Comparison of ENCODE assay signal across 8 cellular contexts in genomic region chr9:86282979-86283535, GRCh38. TPM values are rescaled to one million over a fixed set of nuclear protein-coding genes. Genes with fewer than 3 reads are reported as not detected.
DNase-seq lines count a peak whose midpoint lies in the region; ATAC-seq, FAIRE-seq and TF ChIP-seq lines count a peak whose summit lies in the region.

No MANE protein-coding gene starts in this region.

- intact Hi-C loops in mucosa of descending colon (cut with DNase I, micrococcal nuclease): loop anchor here in 1 of 2 donors (5.0 kb wide), 1 partner anchor 81 kb away; no protein-coding TSS in a partner anchor

- H3K9me3 Mint-ChIP-seq in activated naive CD4-positive, alpha-beta T cell treated with anti-CD3 and anti-CD28 coated beads, Interleukin-2, amount 10 ng/mL, durations not matched to agents 7 days and 5 days: no peaks in the 10 kb centered on the region

- peak overlapping the region; percentile 97 for H3K27ac Mint-ChIP-seq in activated naive CD4-positive, alpha-beta T cell treated with anti-CD3 and anti-CD28 coated beads, Interleukin-2, amount 10 ng/mL, durations not matched to agents 7 days and 5 days

- H3K4me3 Mint-ChIP-seq in activated naive CD4-positive, alpha-beta T cell treated with anti-CD3 and anti-CD28 coated beads, Interleukin-2, amount 10 ng/mL, durations not matched to agents 7 days and 5 days: peak overlapping the region; percentile 87

- peak overlapping the region; percentile 63 for H3K9ac ChIP-seq in endocrine pancreas (ENCODE audit: control insufficient read depth, insufficient read depth, low read length)

- H3K4me1 Mint-ChIP-seq in activated naive CD4-positive, alpha-beta T cell treated with anti-CD3 and anti-CD28 coated beads, Interleukin-2, amount 10 ng/mL, durations not matched to agents 7 days and 5 days: peaks cover 35% of the 10 kb centered on the region

- CTCF ChIA-PET in activated naive CD4-positive, alpha-beta T cell treated with anti-CD3 and anti-CD28 coated beads, Interleukin-2, amount 10 ng/mL, durations not matched to agents 7 days and 5 days (lab: Charles Lee): interaction anchor here (1.9 kb wide), 1 partner anchor 81 kb away, joined by 5 read pairs; no protein-coding TSS in a partner anchor

- H3K36me3 Mint-ChIP-seq in activated naive CD4-positive, alpha-beta T cell treated with anti-CD3 and anti-CD28 coated beads, Interleukin-2, amount 10 ng/mL, durations not matched to agents 7 days and 5 days: peaks cover 13% of the 10 kb centered on the region

- H3K36me3 ChIP-seq in endocrine pancreas (ENCODE audit: control insufficient read depth, insufficient read depth, low read length) (no peaks in the 10 kb centered on the region), mucosa of descending colon (ENCODE audit: low read depth) (no peaks in the 10 kb centered on the region)

- no peaks in the 10 kb centered on the region for H3K27me3 Mint-ChIP-seq in activated naive CD4-positive, alpha-beta T cell treated with anti-CD3 and anti-CD28 coated beads, Interleukin-2, amount 10 ng/mL, durations not matched to agents 7 days and 5 days

- ATAC-seq in HG03025 (IDR thresholded peaks at IDR 0.05; ENCODE audit: low FRiP score, unreplicated experiment): peak; percentile 16
- peak; percentile 49 for ATAC-seq in mucosa of descending colon

- H3K4me3 ChIP-seq in endocrine pancreas (ENCODE audit: control insufficient read depth, insufficient read depth, low read length) (peak overlapping the region; percentile 81), mucosa of descending colon (peak overlapping the region; percentile 46)

- TF ChIP-seq CTCF in mucosa of descending colon (IDR thresholded peaks at IDR 0.05): no peak

- H3K4me1 ChIP-seq in endocrine pancreas (ENCODE audit: control insufficient read depth, insufficient read depth, low read length) (peaks cover 13% of the 10 kb centered on the region), mucosa of descending colon (ENCODE audit: low read depth) (peaks cover 16% of the 10 kb centered on the region)

- no peak for FAIRE-seq in urothelium cell line (lab: Jason Lieb, UNC)

- DNase-seq in activated naive CD4-positive, alpha-beta T cell treated with anti-CD3 and anti-CD28 coated beads, Interleukin-2, amount 10 ng/mL, durations not matched to agents 7 days and 5 days: peak; percentile 29
- no peak for DNase-seq in activated naive CD4-positive, alpha-beta T cell (lab: John Stamatoyannopoulos, UW)
- DNase-seq in RKO (ENCODE audit: low spot score): peak; percentile 90
- peak in 1 of 3 donors; percentile 14 for DNase-seq in mucosa of descending colon
- peak; percentile 43 for DNase-seq in urothelium cell line (ENCODE audit: low spot score)
- DNase-seq in dermis blood vessel endothelial cell: no peak

- H3K27me3 ChIP-seq in endocrine pancreas (ENCODE audit: control insufficient read depth, insufficient read depth, low read length): no peaks in the 10 kb centered on the region

- H3K9me3 ChIP-seq in endocrine pancreas (ENCODE audit: control insufficient read depth, low read length) (no peaks in the 10 kb centered on the region), mucosa of descending colon (no peaks in the 10 kb centered on the region)

RNA-seq across cellular contexts. Expression of gene ISCA1, which starts 0.7 kb away (rescaled TPM):
- total RNA-seq in mucosa of descending colon: 10 to 100 TPM; 24.1 to 36.6 (median 31.4) TPM
- 28.9 and 30.3 TPM in 2 replicates for total RNA-seq in dermis blood vessel endothelial cell

RNA-seq across cellular contexts. Expression of gene C9orf153, which starts 23.6 kb away (rescaled TPM):
- total RNA-seq in mucosa of descending colon: under 1 TPM in 1 of 3 donors, not detected in 2; 0.35 TPM
- 0.14 TPM in 1 of 2 replicates, not detected in the other for total RNA-seq in dermis blood vessel endothelial cell

Comparison
In these comparisons a context has a peak if more than half of its experiments do, and no peak if none do; other contexts are left out.
1. DNase-seq: peak in activated naive CD4-positive, alpha-beta T cell treated with anti-CD3 and anti-CD28 coated beads, Interleukin-2, amount 10 ng/mL, durations not matched to agents 7 days and 5 days (single experiment), RKO (single experiment) and urothelium cell line (single experiment); none in activated naive CD4-positive, alpha-beta T cell (0 of 4) and dermis blood vessel endothelial cell (single experiment).